In genomic region chr10:92432596-92432995, GRCh38 we compare ENCODE assay signal across 20 cellular contexts.
A peak's percentile ranks its signal among the peaks of the same experiment; 100 is the strongest.
DNase-seq lines count a peak whose midpoint lies in the region; ATAC-seq and TF ChIP-seq lines count a peak whose summit lies in the region.
"Had no signal": no experiment of that assay in that cellular context is flagged by ENCODE, and none has a peak within 500 bp of the region (broad histone marks: within the 10 kb centered on the region; RNA-seq: fewer than 3 reads in every experiment).

No MANE protein-coding gene starts in this region.

- TF ChIP-seq CTCF in GM23338 (conservative IDR thresholded peaks at IDR 0.05; ENCODE audit: low read depth in 2 of 2) (no peak), osteocyte (IDR thresholded peaks at IDR 0.05) (no peak)

- no peaks in the 10 kb centered on the region for H4K20me1 ChIP-seq in GM23338 (replicated peaks; ENCODE audit: insufficient read depth)

- H3K27ac Mint-ChIP-seq in GM23338 = no peak overlapping the region
- H3K27ac Mint-ChIP-seq in osteocyte (ENCODE audit: unreplicated experiment) = no peak overlapping the region
- H3K27ac Mint-ChIP-seq: B cell had no signal

- H3K36me3 Mint-ChIP-seq in GM23338 (ENCODE audit: low read depth) (no peaks in the 10 kb centered on the region), osteocyte (ENCODE audit: unreplicated experiment) (no peaks in the 10 kb centered on the region)
- H3K36me3 Mint-ChIP-seq: CD4-positive, CD25-positive, alpha-beta regulatory T cell had no signal

- H3K4me1 Mint-ChIP-seq in GM23338 (peaks cover 5% of the 10 kb centered on the region; the same call in 2 of the 3 replicates), osteocyte (ENCODE audit: unreplicated experiment) (peaks cover 2% of the 10 kb centered on the region)
- H3K4me1 Mint-ChIP-seq: B cell; CD4-positive, CD25-positive, alpha-beta regulatory T cell had no signal

- H3K9me3 Mint-ChIP-seq in GM23338 = no peaks in the 10 kb centered on the region; the same call in 2 of the 3 replicates
- H3K9me3 Mint-ChIP-seq in osteocyte (ENCODE audit: unreplicated experiment) = no peaks in the 10 kb centered on the region
- H3K9me3 Mint-ChIP-seq: H9 had no signal

- no peaks in the 10 kb centered on the region for H3K27me3 ChIP-seq in GM23338 (ENCODE audit: insufficient read depth)

- H3K79me2 ChIP-seq in GM23338 (replicated peaks; ENCODE audit: insufficient read depth) = no peaks in the 10 kb centered on the region

- no peaks in the 10 kb centered on the region for H3K36me3 ChIP-seq in GM23338 (ENCODE audit: insufficient read depth)

- peak; percentile 43 for DNase-seq in activated CD8-positive, alpha-beta memory T cell treated with anti-CD3 and anti-CD28 coated beads, Interleukin-2, amount 50 U/mL, for 48 hours
- DNase-seq in activated CD8-positive, alpha-beta memory T cell treated with anti-CD3 and anti-CD28 coated beads, Interleukin-2, amount 50 U/mL, for 4 hours = no peak
- DNase-seq in GM23338 (ENCODE audit: low spot score) (peak; percentile 21), dermis microvascular lymphatic vessel endothelial cell (ENCODE audit: low read depth in 2 of 2) (peak; percentile 18 to 66), osteocyte (ENCODE audit: extremely low spot score, unreplicated experiment) (peak; percentile 51), left colon (no peak), NAMALWA (ENCODE audit: low spot score) (no peak), RKO (ENCODE audit: low spot score) (no peak)
- DNase-seq: CD4-positive, CD25-positive, alpha-beta regulatory T cell; COR-L47; H9; IMR-90; NCI-H1048; NCI-H1436 treated with DMSO at 0.1 percent for 48 hours; NCI-H2029; NCI-H2171; NCI-H446; NCI-H526 treated with DMSO at 0.1 percent for 48 hours; SHP77 treated with DMSO at 0.1 percent for 48 hours had no signal

- intact Hi-C loops in left colon (cut with DNase I, micrococcal nuclease) = loop anchor here (5.0 to 10.0 kb wide), 2 partner anchors 345 to 348 kb away; no protein-coding TSS in a partner anchor

- ATAC-seq in GM23338 = peak; percentile 84
- ATAC-seq in left colon = no peak

- H3K4me2 ChIP-seq in GM23338 = no peak overlapping the region

- H3K4me3 Mint-ChIP-seq in GM23338 = no peak overlapping the region
- H3K4me3 Mint-ChIP-seq in osteocyte (ENCODE audit: unreplicated experiment) = no peak overlapping the region
- H3K4me3 Mint-ChIP-seq: B cell, H9 had no signal

- no peak overlapping the region for H3K4me3 ChIP-seq in GM23338

- no peaks in the 10 kb centered on the region for H3F3A ChIP-seq in GM23338 (replicated peaks; ENCODE audit: low read depth)

- no peaks in the 10 kb centered on the region for H3K4me1 ChIP-seq in GM23338 (ENCODE audit: insufficient read depth)

- H3K27me3 Mint-ChIP-seq in GM23338 (ENCODE audit: insufficient read depth, low read depth, poor library complexity) (peaks cover 2% of the 10 kb centered on the region), osteocyte (ENCODE audit: unreplicated experiment) (no peaks in the 10 kb centered on the region)
- H3K27me3 Mint-ChIP-seq: B cell; CD4-positive, CD25-positive, alpha-beta regulatory T cell had no signal

- H3K27ac ChIP-seq in GM23338 (ENCODE audit: low read depth) = no peak overlapping the region

- no peak overlapping the region for H2AFZ ChIP-seq in GM23338

- H3K9me2 ChIP-seq in GM23338 (ENCODE audit: insufficient read depth) = no peaks in the 10 kb centered on the region

TF ChIP-seq in GM23338, 12 proteins besides CTCF, POLR2A, EP300 and RAD21 (continues in another document):
- TF ChIP-seq STAT1 (IDR thresholded peaks at IDR 0.05; ENCODE audit: unreplicated experiment) = no peak
- TF ChIP-seq ETS1 (IDR thresholded peaks at IDR 0.05) = no peak
- TF ChIP-seq EZH2phosphoT487 (IDR thresholded peaks at IDR 0.05; ENCODE audit: unreplicated experiment) = no peak
- no peak for TF ChIP-seq NANOG (IDR thresholded peaks at IDR 0.05; ENCODE audit: borderline replicate concordance)
- no peak for TF ChIP-seq EZH2 (IDR thresholded peaks at IDR 0.05; ENCODE audit: low read depth, unreplicated experiment)
- TF ChIP-seq REST (IDR thresholded peaks at IDR 0.05; ENCODE audit: unreplicated experiment) = no peak
- no peak for TF ChIP-seq POLR2AphosphoS5 (IDR thresholded peaks at IDR 0.05; ENCODE audit: low read depth)

Comparison
In these comparisons a context has a peak if more than half of its experiments do, and no peak if none do; other contexts are left out.
1. DNase-seq: peak in activated CD8-positive, alpha-beta memory T cell treated with anti-CD3 and anti-CD28 coated beads, Interleukin-2, amount 50 U/mL, for 48 hours (single experiment), GM23338 (single experiment), dermis microvascular lymphatic vessel endothelial cell (2 of 2) and osteocyte (single experiment); none in activated CD8-positive, alpha-beta memory T cell treated with anti-CD3 and anti-CD28 coated beads, Interleukin-2, amount 50 U/mL, for 4 hours (single experiment), left colon (0 of 2), NAMALWA (single experiment) and RKO (single experiment).